In the genomic region with DNA sequence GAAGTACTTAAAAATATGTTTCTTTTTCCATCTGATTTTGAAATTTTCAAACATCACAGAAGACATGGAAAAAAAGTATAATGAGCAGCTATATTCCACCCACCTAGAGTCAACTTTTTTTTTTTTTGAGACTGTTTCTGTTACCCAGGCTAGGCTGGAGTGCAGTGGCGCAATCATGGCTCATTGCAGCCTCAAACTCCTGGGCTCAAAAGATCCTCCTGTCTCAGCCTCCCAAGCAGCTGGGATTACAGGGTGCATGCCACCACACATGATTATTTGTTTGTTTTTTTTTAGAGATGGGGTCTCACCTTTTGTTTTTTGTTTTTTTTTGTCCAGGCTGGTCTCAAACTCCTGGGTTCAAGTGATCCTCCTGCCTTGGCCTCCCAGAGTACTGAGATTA, we compare ENCODE assay signal across 28 cellular contexts.
"Had no signal": no experiment of that assay in that cellular context is flagged by ENCODE, and none has a peak within 500 bp of the region (broad histone marks: within the 10 kb centered on the region; RNA-seq: fewer than 3 reads in every experiment).

No MANE protein-coding gene starts in this region.

- H3K36me3 ChIP-seq: MG63 had no signal

- H3K9me3 ChIP-seq: MG63 had no signal

- H3K27me3 ChIP-seq: MG63 had no signal

- H3K4me3 ChIP-seq: MG63 had no signal

- DNase-seq: Karpas-422, Kasumi-1, MM.1S, MV-4-11, NCI-H1048, NCI-H1092, NCI-H1092 treated with DMSO at 0.1 percent for 48 hours, NCI-H1105, NCI-H1105 treated with DMSO at 0.1 percent for 48 hours, NCI-H1417 treated with DMSO at 0.1 percent for 48 hours, NCI-H1694, NCI-H1694 treated with DMSO at 0.1 percent for 48 hours, NCI-H187, NCI-H187 treated with DMSO at 0.1 percent for 48 hours, NCI-H1930, NCI-H2029, NCI-H2029 treated with DMSO at 0.1 percent for 48 hours, NCI-H2081, NCI-H2081 treated with DMSO at 0.1 percent for 48 hours, NCI-H2107, NCI-H2171, NCI-H2227 treated with DMSO at 0.1 percent for 48 hours, NCI-H446, NCI-H446 treated with DMSO at 0.1 percent for 48 hours, NCI-H510A, NCI-H510A treated with DMSO at 0.1 percent for 48 hours, NCI-H524 had no signal
